Comparison of ENCODE assay signal across 1 cellular context in the genomic region with DNA sequence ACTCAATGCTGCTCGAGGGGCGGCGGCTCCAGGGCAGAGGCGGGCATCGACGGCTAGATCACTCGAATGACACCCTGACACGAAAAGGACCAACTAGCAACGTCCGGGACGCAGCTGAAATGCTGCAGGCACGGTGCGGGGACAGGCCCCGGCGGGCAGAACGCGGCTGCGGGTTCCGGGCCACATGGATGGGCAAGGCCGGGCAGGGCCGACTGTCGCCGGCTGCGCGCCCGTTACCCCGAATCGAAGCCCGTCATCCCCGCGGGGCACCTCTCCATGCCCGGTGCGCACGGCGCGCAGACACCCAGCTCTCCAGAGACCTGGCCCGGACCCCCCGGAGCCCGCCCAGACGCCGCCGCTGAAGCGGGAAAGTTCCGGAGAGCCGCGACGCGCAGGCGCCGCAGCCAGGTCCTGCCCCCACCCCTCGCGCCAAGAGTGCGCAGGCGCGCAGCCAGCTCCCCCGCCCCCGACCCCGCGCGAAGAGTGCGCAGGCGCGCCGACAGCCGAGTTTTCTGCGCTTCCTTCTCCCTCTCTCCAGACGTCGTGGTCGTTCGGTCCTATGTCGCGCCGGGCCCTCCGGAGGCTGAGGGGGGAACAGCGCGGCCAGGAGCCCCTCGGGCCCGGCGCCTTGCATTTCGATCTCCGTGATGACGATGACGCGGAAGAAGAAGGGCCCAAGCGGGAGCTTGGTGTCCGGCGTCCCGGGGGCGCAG.
TF ChIP-seq lines count a peak whose summit lies in the region.

A gene with protein sequence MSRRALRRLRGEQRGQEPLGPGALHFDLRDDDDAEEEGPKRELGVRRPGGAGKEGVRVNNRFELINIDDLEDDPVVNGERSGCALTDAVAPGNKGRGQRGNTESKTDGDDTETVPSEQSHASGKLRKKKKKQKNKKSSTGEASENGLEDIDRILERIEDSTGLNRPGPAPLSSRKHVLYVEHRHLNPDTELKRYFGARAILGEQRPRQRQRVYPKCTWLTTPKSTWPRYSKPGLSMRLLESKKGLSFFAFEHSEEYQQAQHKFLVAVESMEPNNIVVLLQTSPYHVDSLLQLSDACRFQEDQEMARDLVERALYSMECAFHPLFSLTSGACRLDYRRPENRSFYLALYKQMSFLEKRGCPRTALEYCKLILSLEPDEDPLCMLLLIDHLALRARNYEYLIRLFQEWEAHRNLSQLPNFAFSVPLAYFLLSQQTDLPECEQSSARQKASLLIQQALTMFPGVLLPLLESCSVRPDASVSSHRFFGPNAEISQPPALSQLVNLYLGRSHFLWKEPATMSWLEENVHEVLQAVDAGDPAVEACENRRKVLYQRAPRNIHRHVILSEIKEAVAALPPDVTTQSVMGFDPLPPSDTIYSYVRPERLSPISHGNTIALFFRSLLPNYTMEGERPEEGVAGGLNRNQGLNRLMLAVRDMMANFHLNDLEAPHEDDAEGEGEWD (plus strand): TSS at position 484 of the 713 bp plus-strand sequence. CDS start 76 bp downstream, at position 560.

TF ChIP-seq in HEK293, 187 proteins besides CTCF, POLR2A, EP300 and RAD21 (continued from another document and continues in another):
- TF ChIP-seq, protein P1, sequence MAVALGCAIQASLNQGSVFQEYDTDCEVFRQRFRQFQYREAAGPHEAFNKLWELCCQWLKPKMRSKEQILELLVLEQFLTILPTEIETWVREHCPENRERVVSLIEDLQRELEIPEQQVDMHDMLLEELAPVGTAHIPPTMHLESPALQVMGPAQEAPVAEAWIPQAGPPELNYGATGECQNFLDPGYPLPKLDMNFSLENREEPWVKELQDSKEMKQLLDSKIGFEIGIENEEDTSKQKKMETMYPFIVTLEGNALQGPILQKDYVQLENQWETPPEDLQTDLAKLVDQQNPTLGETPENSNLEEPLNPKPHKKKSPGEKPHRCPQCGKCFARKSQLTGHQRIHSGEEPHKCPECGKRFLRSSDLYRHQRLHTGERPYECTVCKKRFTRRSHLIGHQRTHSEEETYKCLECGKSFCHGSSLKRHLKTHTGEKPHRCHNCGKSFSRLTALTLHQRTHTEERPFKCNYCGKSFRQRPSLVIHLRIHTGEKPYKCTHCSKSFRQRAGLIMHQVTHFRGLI (tag by site-specific recombination; IDR thresholded peaks at IDR 0.05), result no peak
- TF ChIP-seq, protein P2, sequence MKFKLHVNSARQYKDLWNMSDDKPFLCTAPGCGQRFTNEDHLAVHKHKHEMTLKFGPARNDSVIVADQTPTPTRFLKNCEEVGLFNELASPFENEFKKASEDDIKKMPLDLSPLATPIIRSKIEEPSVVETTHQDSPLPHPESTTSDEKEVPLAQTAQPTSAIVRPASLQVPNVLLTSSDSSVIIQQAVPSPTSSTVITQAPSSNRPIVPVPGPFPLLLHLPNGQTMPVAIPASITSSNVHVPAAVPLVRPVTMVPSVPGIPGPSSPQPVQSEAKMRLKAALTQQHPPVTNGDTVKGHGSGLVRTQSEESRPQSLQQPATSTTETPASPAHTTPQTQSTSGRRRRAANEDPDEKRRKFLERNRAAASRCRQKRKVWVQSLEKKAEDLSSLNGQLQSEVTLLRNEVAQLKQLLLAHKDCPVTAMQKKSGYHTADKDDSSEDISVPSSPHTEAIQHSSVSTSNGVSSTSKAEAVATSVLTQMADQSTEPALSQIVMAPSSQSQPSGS (tag by site-specific recombination; IDR thresholded peaks at IDR 0.05; ENCODE audit: low read depth), result no peak
- TF ChIP-seq ZNF660 (tag by site-specific recombination; IDR thresholded peaks at IDR 0.05) (peak; percentile 15), ZNF394 (tag by site-specific recombination; IDR thresholded peaks at IDR 0.05; ENCODE audit: borderline replicate concordance) (no peak), ZNF239 (tag by site-specific recombination; IDR thresholded peaks at IDR 0.05) (0 out of 2 replicates have a peak, but pooled peaks have one; percentile 43), ZNF221 (tag by site-specific recombination; IDR thresholded peaks at IDR 0.05; ENCODE audit: borderline replicate concordance) (no peak), ZNF585B (tag by site-specific recombination; IDR thresholded peaks at IDR 0.05) (peak; percentile 78), ZBTB8A (tag by site-specific recombination; IDR thresholded peaks at IDR 0.05) (peak; percentile 75), ZNF76 (tag by site-specific recombination; IDR thresholded peaks at IDR 0.05; ENCODE audit: borderline replicate concordance, low read depth) (peak; percentile 35; the same call in 1 of the 2 replicates), ZNF600 (tag by site-specific recombination; IDR thresholded peaks at IDR 0.05) (peak; percentile 73), ZNF521 (tag by site-specific recombination; IDR thresholded peaks at IDR 0.05) (no peak), ZNF366 (tag by site-specific recombination; conservative IDR thresholded peaks at IDR 0.05) (peak; percentile 94), ZNF114 (tag by site-specific recombination; IDR thresholded peaks at IDR 0.05) (no peak), ZNF423 (tag by site-specific recombination; IDR thresholded peaks at IDR 0.05) (peak; percentile 97), ZNF341 (tag by site-specific recombination; IDR thresholded peaks at IDR 0.05; ENCODE audit: low read depth) (peak; percentile 68), SP7 (tag by site-specific recombination; IDR thresholded peaks at IDR 0.05) (peak; percentile 54; the same call in 1 of the 2 replicates), ZNF837 (tag by site-specific recombination; IDR thresholded peaks at IDR 0.05) (no peak), ZNF416 (tag by site-specific recombination; IDR thresholded peaks at IDR 0.05) (no peak), ZNF274 (IDR thresholded peaks at IDR 0.05; ENCODE audit: low read length) (no peak), ZNF274 (tag by site-specific recombination; IDR thresholded peaks at IDR 0.05; ENCODE audit: borderline replicate concordance) (no peak), TRIM28 (IDR thresholded peaks at IDR 0.05; ENCODE audit: borderline replicate concordance, low read length) (no peak), ZNF629 (tag by site-specific recombination; IDR thresholded peaks at IDR 0.05) (no peak; the same call in 1 of the 2 replicates), ZNF132 (tag by site-specific recombination; IDR thresholded peaks at IDR 0.05; ENCODE audit: borderline replicate concordance) (no peak), KLF7 (tag by site-specific recombination; IDR thresholded peaks at IDR 0.05; ENCODE audit: borderline replicate concordance) (peak; percentile 60; the same call in 1 of the 2 replicates), ZEB2 (tag by site-specific recombination; IDR thresholded peaks at IDR 0.05) (peak; percentile 88), ZNF777 (tag by site-specific recombination; IDR thresholded peaks at IDR 0.05; ENCODE audit: borderline replicate concordance) (peak; percentile 90), GLI4 (tag by site-specific recombination; IDR thresholded peaks at IDR 0.05) (no peak), ZNF791 (tag by site-specific recombination; IDR thresholded peaks at IDR 0.05) (no peak), ZNF391 (tag by site-specific recombination; IDR thresholded peaks at IDR 0.05; ENCODE audit: borderline replicate concordance, low read depth) (peak; percentile 5; the same call in 1 of the 2 replicates), SCRT1 (tag by site-specific recombination; IDR thresholded peaks at IDR 0.05; ENCODE audit: borderline replicate concordance) (no peak), ZBTB20 (tag by site-specific recombination; IDR thresholded peaks at IDR 0.05) (peak; percentile 74)
- TF ChIP-seq, protein P3, sequence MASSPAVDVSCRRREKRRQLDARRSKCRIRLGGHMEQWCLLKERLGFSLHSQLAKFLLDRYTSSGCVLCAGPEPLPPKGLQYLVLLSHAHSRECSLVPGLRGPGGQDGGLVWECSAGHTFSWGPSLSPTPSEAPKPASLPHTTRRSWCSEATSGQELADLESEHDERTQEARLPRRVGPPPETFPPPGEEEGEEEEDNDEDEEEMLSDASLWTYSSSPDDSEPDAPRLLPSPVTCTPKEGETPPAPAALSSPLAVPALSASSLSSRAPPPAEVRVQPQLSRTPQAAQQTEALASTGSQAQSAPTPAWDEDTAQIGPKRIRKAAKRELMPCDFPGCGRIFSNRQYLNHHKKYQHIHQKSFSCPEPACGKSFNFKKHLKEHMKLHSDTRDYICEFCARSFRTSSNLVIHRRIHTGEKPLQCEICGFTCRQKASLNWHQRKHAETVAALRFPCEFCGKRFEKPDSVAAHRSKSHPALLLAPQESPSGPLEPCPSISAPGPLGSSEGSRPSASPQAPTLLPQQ (tag by site-specific recombination; IDR thresholded peaks at IDR 0.05), result peak; percentile 78
- TF ChIP-seq, protein P4, sequence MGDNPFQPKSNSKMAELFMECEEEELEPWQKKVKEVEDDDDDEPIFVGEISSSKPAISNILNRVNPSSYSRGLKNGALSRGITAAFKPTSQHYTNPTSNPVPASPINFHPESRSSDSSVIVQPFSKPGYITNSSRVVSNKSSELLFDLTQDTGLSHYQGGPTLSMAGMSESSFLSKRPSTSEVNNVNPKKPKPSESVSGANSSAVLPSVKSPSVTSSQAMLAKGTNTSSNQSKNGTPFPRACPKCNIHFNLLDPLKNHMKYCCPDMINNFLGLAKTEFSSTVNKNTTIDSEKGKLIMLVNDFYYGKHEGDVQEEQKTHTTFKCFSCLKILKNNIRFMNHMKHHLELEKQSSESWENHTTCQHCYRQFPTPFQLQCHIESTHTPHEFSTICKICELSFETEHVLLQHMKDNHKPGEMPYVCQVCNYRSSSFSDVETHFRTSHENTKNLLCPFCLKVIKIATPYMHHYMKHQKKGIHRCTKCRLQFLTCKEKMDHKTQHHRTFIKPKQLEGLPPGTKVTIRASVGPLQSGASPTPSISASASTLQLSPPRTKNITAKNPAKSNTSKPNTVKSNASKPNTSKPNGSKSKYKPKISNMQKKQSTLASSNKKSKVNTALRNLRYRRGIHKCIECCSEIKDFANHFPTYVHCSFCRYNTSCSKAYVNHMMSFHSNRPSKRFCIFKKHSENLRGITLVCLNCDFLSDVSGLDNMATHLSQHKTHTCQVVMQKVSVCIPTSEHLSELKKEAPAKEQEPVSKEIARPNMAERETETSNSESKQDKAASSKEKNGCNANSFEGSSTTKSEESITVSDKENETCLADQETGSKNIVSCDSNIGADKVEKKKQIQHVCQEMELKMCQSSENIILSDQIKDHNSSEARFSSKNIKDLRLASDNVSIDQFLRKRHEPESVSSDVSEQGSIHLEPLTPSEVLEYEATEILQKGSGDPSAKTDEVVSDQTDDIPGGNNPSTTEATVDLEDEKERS (tag by site-specific recombination; IDR thresholded peaks at IDR 0.05), result no peak
- TF ChIP-seq, protein P5, sequence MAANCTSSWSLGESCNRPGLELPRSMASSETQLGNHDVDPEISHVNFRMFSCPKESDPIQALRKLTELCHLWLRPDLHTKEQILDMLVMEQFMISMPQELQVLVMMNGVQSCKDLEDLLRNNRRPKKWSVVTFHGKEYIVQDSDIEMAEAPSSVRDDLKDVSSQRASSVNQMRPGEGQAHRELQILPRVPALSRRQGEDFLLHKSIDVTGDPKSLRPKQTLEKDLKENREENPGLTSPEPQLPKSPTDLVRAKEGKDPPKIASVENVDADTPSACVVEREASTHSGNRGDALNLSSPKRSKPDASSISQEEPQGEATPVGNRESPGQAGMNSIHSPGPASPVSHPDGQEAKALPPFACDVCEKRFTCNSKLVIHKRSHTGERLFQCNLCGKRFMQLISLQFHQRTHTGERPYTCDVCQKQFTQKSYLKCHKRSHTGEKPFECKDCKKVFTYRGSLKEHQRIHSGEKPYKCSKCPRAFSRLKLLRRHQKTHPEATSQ (tag by site-specific recombination; IDR thresholded peaks at IDR 0.05), result peak; percentile 44; the same call in 1 of the 2 replicates
- TF ChIP-seq, protein P6, sequence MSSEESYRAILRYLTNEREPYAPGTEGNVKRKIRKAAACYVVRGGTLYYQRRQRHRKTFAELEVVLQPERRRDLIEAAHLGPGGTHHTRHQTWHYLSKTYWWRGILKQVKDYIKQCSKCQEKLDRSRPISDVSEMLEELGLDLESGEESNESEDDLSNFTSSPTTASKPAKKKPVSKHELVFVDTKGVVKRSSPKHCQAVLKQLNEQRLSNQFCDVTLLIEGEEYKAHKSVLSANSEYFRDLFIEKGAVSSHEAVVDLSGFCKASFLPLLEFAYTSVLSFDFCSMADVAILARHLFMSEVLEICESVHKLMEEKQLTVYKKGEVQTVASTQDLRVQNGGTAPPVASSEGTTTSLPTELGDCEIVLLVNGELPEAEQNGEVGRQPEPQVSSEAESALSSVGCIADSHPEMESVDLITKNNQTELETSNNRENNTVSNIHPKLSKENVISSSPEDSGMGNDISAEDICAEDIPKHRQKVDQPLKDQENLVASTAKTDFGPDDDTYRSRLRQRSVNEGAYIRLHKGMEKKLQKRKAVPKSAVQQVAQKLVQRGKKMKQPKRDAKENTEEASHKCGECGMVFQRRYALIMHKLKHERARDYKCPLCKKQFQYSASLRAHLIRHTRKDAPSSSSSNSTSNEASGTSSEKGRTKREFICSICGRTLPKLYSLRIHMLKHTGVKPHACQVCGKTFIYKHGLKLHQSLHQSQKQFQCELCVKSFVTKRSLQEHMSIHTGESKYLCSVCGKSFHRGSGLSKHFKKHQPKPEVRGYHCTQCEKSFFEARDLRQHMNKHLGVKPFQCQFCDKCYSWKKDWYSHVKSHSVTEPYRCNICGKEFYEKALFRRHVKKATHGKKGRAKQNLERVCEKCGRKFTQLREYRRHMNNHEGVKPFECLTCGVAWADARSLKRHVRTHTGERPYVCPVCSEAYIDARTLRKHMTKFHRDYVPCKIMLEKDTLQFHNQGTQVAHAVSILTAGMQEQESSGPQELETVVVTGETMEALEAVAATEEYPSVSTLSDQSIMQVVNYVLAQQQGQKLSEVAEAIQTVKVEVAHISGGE (tag by site-specific recombination; conservative IDR thresholded peaks at IDR 0.05; ENCODE audit: low read depth), result 0 out of 2 replicates have a peak, but pooled peaks have one; percentile 5
- TF ChIP-seq, protein P7, sequence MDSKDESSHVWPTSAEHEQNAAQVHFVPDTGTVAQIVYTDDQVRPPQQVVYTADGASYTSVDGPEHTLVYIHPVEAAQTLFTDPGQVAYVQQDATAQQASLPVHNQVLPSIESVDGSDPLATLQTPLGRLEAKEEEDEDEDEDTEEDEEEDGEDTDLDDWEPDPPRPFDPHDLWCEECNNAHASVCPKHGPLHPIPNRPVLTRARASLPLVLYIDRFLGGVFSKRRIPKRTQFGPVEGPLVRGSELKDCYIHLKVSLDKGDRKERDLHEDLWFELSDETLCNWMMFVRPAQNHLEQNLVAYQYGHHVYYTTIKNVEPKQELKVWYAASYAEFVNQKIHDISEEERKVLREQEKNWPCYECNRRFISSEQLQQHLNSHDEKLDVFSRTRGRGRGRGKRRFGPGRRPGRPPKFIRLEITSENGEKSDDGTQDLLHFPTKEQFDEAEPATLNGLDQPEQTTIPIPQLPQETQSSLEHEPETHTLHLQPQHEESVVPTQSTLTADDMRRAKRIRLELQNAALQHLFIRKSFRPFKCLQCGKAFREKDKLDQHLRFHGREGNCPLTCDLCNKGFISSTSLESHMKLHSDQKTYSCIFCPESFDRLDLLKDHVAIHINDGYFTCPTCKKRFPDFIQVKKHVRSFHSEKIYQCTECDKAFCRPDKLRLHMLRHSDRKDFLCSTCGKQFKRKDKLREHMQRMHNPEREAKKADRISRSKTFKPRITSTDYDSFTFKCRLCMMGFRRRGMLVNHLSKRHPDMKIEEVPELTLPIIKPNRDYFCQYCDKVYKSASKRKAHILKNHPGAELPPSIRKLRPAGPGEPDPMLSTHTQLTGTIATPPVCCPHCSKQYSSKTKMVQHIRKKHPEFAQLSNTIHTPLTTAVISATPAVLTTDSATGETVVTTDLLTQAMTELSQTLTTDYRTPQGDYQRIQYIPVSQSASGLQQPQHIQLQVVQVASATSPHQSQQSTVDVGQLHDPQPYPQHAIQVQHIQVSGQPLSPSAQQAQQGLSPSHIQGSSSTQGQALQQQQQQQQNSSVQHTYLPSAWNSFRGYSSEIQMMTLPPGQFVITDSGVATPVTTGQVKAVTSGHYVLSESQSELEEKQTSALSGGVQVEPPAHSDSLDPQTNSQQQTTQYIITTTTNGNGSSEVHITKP (tag by site-specific recombination; IDR thresholded peaks at IDR 0.05), result peak; percentile 28; the same call in 1 of the 2 replicates
